ENCODE assay signal across 2 cellular contexts in genomic region chr1:7549693-7550161, GRCh38.
TF ChIP-seq lines count a peak whose summit lies in the region.

No MANE protein-coding gene starts in this region.

TF ChIP-seq in A549, 52 proteins besides CTCF, POLR2A, EP300 and RAD21 (continued from another document):
- TF ChIP-seq JUN (IDR thresholded peaks at IDR 0.05), result 0 out of 5 replicates have a peak, but pooled peaks of 1 of the 2 experiments have one; percentile 15
- TF ChIP-seq MAX (IDR thresholded peaks at IDR 0.05), result 0 out of 2 replicates have a peak, but pooled peaks have one; percentile 24
- no peak for TF ChIP-seq PHF8 (IDR thresholded peaks at IDR 0.05; ENCODE audit: borderline replicate concordance, low read depth)
- no peak for TF ChIP-seq HMGXB4 (CRISPR knock-in tag; IDR thresholded peaks at IDR 0.05; ENCODE audit: borderline replicate concordance)
- TF ChIP-seq EHMT2 (IDR thresholded peaks at IDR 0.05; ENCODE audit: low read depth), result no peak
- TF ChIP-seq RCOR1 (IDR thresholded peaks at IDR 0.05; ENCODE audit: low read depth, low read length), result no peak
- no peak for TF ChIP-seq HOXA7 (CRISPR knock-in tag; IDR thresholded peaks at IDR 0.05)
- no peak for TF ChIP-seq CBX2 (IDR thresholded peaks at IDR 0.05; ENCODE audit: borderline replicate concordance, low read depth)

TF ChIP-seq in WTC11, 78 proteins besides CTCF, POLR2A, EP300 and RAD21:
- no peak for TF ChIP-seq ZNF532 (CRISPR knock-in tag; IDR thresholded peaks at IDR 0.05; ENCODE audit: borderline replicate concordance)
- no peak for TF ChIP-seq ZNF121 (CRISPR knock-in tag; IDR thresholded peaks at IDR 0.05)
- no peak for TF ChIP-seq EMX1 (CRISPR knock-in tag; IDR thresholded peaks at IDR 0.05)
- TF ChIP-seq ARID4B (CRISPR knock-in tag; IDR thresholded peaks at IDR 0.05; ENCODE audit: borderline replicate concordance), result no peak
- no peak for TF ChIP-seq ZNF232 (CRISPR knock-in tag; IDR thresholded peaks at IDR 0.05)
- no peak for TF ChIP-seq ZNF671 (CRISPR knock-in tag; IDR thresholded peaks at IDR 0.05)
- TF ChIP-seq CREB1 (CRISPR knock-in tag; IDR thresholded peaks at IDR 0.05), result no peak
- TF ChIP-seq MLX (CRISPR knock-in tag; IDR thresholded peaks at IDR 0.05), result no peak
- TF ChIP-seq PRRX2 (CRISPR knock-in tag; IDR thresholded peaks at IDR 0.05), result no peak
- TF ChIP-seq FOXP4 (CRISPR knock-in tag; IDR thresholded peaks at IDR 0.05), result no peak
- TF ChIP-seq ZNF317 (CRISPR knock-in tag; IDR thresholded peaks at IDR 0.05; ENCODE audit: borderline replicate concordance, low read depth), result no peak
- TF ChIP-seq PREB (CRISPR knock-in tag; IDR thresholded peaks at IDR 0.05; ENCODE audit: borderline replicate concordance), result no peak
- no peak for TF ChIP-seq TEAD1 (CRISPR knock-in tag; IDR thresholded peaks at IDR 0.05)
- no peak for TF ChIP-seq FOXK1 (CRISPR knock-in tag; IDR thresholded peaks at IDR 0.05)
- no peak for TF ChIP-seq ATF2 (CRISPR knock-in tag; IDR thresholded peaks at IDR 0.05; ENCODE audit: borderline replicate concordance, low read depth)
- TF ChIP-seq NR3C1 (CRISPR knock-in tag; conservative IDR thresholded peaks at IDR 0.05; ENCODE audit: low read depth), result no peak
